31 cellular contexts compared by ENCODE assay signal in genomic region chr6:155946860-155947259, GRCh38.
"Had no signal": no experiment of that assay in that cellular context is flagged by ENCODE, and none has a peak within 500 bp of the region (broad histone marks: within the 10 kb centered on the region; RNA-seq: fewer than 3 reads in every experiment).

No MANE protein-coding gene starts in this region.

- H3K27ac ChIP-seq: heart right ventricle, hepatocyte, lower lobe of right lung, neutrophil, parathyroid adenoma, right atrium auricular region, right lobe of liver, suprapubic skin, thoracic aorta, tibial artery, vagina had no signal

- H3K9ac ChIP-seq: parathyroid adenoma had no signal

- H3K27me3 ChIP-seq: heart right ventricle, hepatocyte, neutrophil, right atrium auricular region, right lobe of liver, suprapubic skin, tibial artery, vagina had no signal

- H3K4me1 ChIP-seq: heart right ventricle, lower lobe of right lung, parathyroid adenoma, right atrium auricular region, right lobe of liver, suprapubic skin, vagina had no signal

- DNase-seq: heart right ventricle; islet precursor cell; kidney glomerular epithelial cell; left cardiac atrium; left ventricle myocardium superior; lower lobe of right lung; mammary epithelial cell; mesenchymal stem cell; naive thymus-derived CD8-positive, alpha-beta T cell; occipital lobe; right lobe of liver; stimulated activated CD4-positive, alpha-beta T cell treated with anti-CD3 and anti-CD28 coated beads, Interleukin-1b, Interleukin-23, amount 100 ng/mL, for 48 hours; stimulated activated CD4-positive, alpha-beta T cell treated with anti-CD3 and anti-CD28 coated beads, Interleukin-2, amount 100 ng/mL, for 48 hours; stimulated activated CD4-positive, alpha-beta T cell treated with anti-CD3 and anti-CD28 coated beads, Interleukin-4, amount 100 ng/mL, for 4 hours; stimulated activated CD8-positive, alpha-beta memory T cell treated with anti-CD3 and anti-CD28 coated beads, Interleukin-4, amount 100 ng/mL, for 48 hours; stimulated activated naive CD4-positive, alpha-beta T cell; tibial artery; trophoblast cell had no signal

- H3K79me2 ChIP-seq: hepatocyte, parathyroid adenoma had no signal

- H3K4me2 ChIP-seq: hepatocyte, smooth muscle cell had no signal

- H3K36me3 ChIP-seq: heart right ventricle, lower lobe of right lung, neutrophil, right atrium auricular region, right lobe of liver, suprapubic skin, thoracic aorta, tibial artery, vagina had no signal

- ATAC-seq: heart right ventricle; left cardiac atrium; left lobe of liver; left ventricle myocardium superior; naive thymus-derived CD8-positive, alpha-beta T cell had no signal

- H3K9me3 ChIP-seq: neutrophil, right lobe of liver, vagina had no signal

- H3K9me3 Mint-ChIP-seq: nephron, neural crest cell had no signal

- H3K4me3 ChIP-seq: heart right ventricle, hepatocyte, lower lobe of right lung, right atrium auricular region, right lobe of liver, smooth muscle cell, suprapubic skin, thoracic aorta, tibial artery, vagina had no signal

- H3K4me3 Mint-ChIP-seq: naive thymus-derived CD8-positive, alpha-beta T cell; nephron; neural crest cell; stimulated activated naive CD8-positive, alpha-beta T cell treated with anti-CD3 and anti-CD28 coated beads, Interleukin-15, Interleukin-2, amounts not matched to agents 100 ng/mL and 50 ng/mL, for 24 hours had no signal

- H3K27ac Mint-ChIP-seq: nephron; progenitor cell of endocrine pancreas; stimulated activated naive CD8-positive, alpha-beta T cell treated with anti-CD3 and anti-CD28 coated beads, Interleukin-15, Interleukin-2, amounts not matched to agents 100 ng/mL and 50 ng/mL, for 24 hours had no signal

- H2AFZ ChIP-seq: hepatocyte, parathyroid adenoma had no signal

- H3K4me1 Mint-ChIP-seq: naive thymus-derived CD8-positive, alpha-beta T cell; neural crest cell had no signal
